Comparison of ENCODE assay signal across 7 cellular contexts in the genomic region with DNA sequence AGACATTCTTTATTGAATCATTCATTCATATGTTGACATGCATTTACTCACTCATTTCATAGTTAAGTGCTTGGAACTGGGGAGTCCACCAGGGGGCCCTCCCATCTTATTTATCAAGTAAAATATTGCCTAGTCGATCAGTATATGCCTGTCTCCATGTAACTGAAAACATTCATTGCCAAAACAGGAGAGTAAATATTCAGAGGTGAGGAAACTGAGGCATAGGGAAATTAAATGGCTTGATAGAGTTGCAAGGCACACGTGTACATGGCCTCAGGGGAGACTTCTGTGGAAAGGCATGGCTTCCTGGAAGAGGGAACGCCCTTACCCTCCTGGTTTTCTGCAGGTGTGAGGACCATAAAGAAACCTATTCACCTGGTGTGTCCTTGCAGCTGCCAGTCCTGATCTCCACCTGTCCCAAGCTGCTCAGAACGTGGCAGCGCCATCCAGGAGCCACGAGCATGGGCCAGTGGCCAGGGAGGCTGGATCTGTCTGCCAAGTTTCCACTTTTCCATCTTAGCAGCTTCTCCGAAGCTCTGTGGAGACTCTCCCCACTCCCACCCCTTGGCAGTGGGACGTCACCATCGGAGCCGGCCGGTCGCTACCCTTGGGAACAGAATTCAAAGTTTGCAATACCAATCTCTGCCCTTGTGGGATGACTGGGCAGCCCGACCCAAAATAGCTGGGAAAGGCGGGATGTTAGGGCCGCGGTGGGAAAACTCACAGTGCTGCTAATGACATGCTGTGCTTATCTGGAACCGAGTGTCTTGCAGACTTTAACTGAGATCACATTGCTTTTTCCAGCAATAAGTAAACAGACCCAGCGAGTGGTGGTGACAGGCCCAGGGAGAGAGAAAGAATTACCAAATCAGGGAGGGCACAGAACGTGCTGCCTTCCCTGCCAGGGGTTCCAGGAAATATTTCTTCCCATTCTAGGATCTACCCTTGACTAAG. TPM values are rescaled to one million over a fixed set of nuclear protein-coding genes. Genes with fewer than 3 reads are reported as not detected.
A peak's percentile ranks its signal among the peaks of the same experiment; 100 is the strongest.
DNase-seq lines count a peak whose midpoint lies in the region; TF ChIP-seq lines count a peak whose summit lies in the region.

No MANE protein-coding gene starts in this region.

- no peak for TF ChIP-seq POLR2A in thyroid gland (IDR thresholded peaks at IDR 0.05)

- peak in 3 of 6 experiments; percentile 22 to 55 (median 40) for TF ChIP-seq CTCF in thyroid gland (IDR thresholded peaks at IDR 0.05)

- no peaks in the 10 kb centered on the region for H3K36me3 ChIP-seq in thyroid gland

- H3K4me1 ChIP-seq in thyroid gland, result peaks cover 6 to 49% of the 10 kb centered on the region in 2 donors

- H3K27ac ChIP-seq in thyroid gland, result peak overlapping the region in 2 of 3 donors; percentile 56 to 82

- H3K27me3 ChIP-seq in thyroid gland, result no peaks in the 10 kb centered on the region

- DNase-seq in GM03348 (ENCODE audit: low spot score), result peak; percentile 78
- DNase-seq in NAMALWA (ENCODE audit: low spot score), result peak; percentile 64
- peak; percentile 43 for DNase-seq in UCSD-AML1 (lab: John Stamatoyannopoulos, UW; ENCODE audit: unreplicated experiment)
- DNase-seq in effector CD8-positive, alpha-beta T cell (lab: John Stamatoyannopoulos, UW), result peak; percentile 23
- DNase-seq in mesenteric fat pad (ENCODE audit: low spot score), result peak; percentile 90
- DNase-seq in thyroid gland, result peak in 1 of 2 donors; percentile 34
- no peak for DNase-seq in NCI-H2107 treated with DMSO at 0.1 percent for 48 hours (lab: John Stamatoyannopoulos, UW; ENCODE audit: unreplicated experiment)

- WGBS in thyroid gland, 2 donors, result 20 to 41% methylated on average over 16 to 19 of the region's 19 CpGs

- intact Hi-C loops in thyroid gland (cut with DNase I), result no loop called here

- H3K9me3 ChIP-seq in thyroid gland, result no peaks in the 10 kb centered on the region

- no peak overlapping the region for H3K4me3 ChIP-seq in thyroid gland (replicated peaks in 1 of 3)

RNA-seq across cellular contexts. Expression of a gene that starts 4.1 kb away (rescaled TPM):
- total RNA-seq in mesenteric fat pad, result 563 TPM
- total RNA-seq in thyroid gland, result 100 to 1,000 TPM in 1 of 4 donors, 10 to 100 TPM in 3; 58.8 to 135 (median 73.7) TPM

RNA-seq across cellular contexts. Expression of a gene that starts 10.3 kb away (rescaled TPM):
- total RNA-seq in mesenteric fat pad (37.9 TPM), thyroid gland (10 to 100 TPM; 21.2 to 37.1 (median 27.3) TPM)

RNA-seq across cellular contexts. Expression of a gene that starts 40.2 kb away (rescaled TPM):
- total RNA-seq in mesenteric fat pad, result 417 TPM
- 100 to 1,000 TPM; 193 to 443 (median 390) TPM for total RNA-seq in thyroid gland

RNA-seq across cellular contexts. Expression of a gene that starts 54.7 kb away (rescaled TPM):
- 38.8 TPM for total RNA-seq in mesenteric fat pad
- total RNA-seq in thyroid gland, result 10 to 100 TPM; 23.9 to 37.1 (median 31.2) TPM
